Comparison of ENCODE assay signal across 8 cellular contexts in the genomic region with DNA sequence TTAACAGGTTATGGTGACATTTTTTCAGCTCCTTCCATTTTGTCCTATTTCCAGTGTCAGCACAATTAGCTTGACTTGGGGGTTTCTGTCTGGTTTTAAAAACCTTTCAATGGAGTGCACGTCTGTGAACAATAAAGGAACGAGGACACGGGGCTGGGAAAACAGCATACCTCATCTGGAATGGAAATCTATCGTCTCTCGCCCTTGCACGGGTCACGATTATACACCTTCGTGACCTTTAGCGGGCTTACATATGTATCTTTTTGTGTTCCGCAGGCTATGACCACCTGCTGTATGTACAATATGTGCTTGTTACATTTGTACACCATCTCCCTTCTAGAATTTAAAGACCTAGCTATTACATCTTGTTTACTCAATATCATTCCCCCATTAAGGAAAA. TPM values are rescaled to one million over a fixed set of nuclear protein-coding genes. Genes with fewer than 3 reads are reported as not detected.
DNase-seq lines count a peak whose midpoint lies in the region; ATAC-seq and TF ChIP-seq lines count a peak whose summit lies in the region.

No MANE protein-coding gene starts in this region.

- H3K36me3 ChIP-seq in HCT116 (ENCODE audit: control insufficient read depth in 1 of 2, insufficient read depth in 2 of 2, low read length in 2 of 2) = no peaks in the 10 kb centered on the region
- H3K36me3 ChIP-seq in Peyer's patch = no peaks in the 10 kb centered on the region

- peak overlapping the region; percentile 76 for H3K4me2 ChIP-seq in HCT116 (ENCODE audit: low read length)

- TF ChIP-seq CTCF in HCT116 (IDR thresholded peaks at IDR 0.05 in 2 of 3, conservative IDR thresholded peaks at IDR 0.05 in 1 of 3; ENCODE audit: borderline replicate concordance in 1 of 3, insufficient read depth in 1 of 3, low read depth in 2 of 3, low read length in 2 of 3) = no peak
- TF ChIP-seq CTCF in Peyer's patch (IDR thresholded peaks at IDR 0.05) = no peak
- no peak for TF ChIP-seq CTCF in fibroblast of the aortic adventitia (IDR thresholded peaks at IDR 0.05; ENCODE audit: insufficient read depth, low read length)

- DNase-seq in HCT116 (ENCODE audit: low read depth, low spot score) (no peak), Peyer's patch (peak in 1 of 3 donors; percentile 34), fibroblast of the aortic adventitia (ENCODE audit: low read depth) (no peak), skeletal muscle cell (ENCODE audit: low read depth) (no peak), NCI-H446 treated with DMSO at 0.1 percent for 48 hours (lab: John Stamatoyannopoulos, UW) (no peak), OCI-M1 (lab: John Stamatoyannopoulos, UW) (no peak), iPS-NIHi11 (ENCODE audit: low spot score) (no peak)
- no peak for DNase-seq in stimulated activated CD4-positive, alpha-beta T cell treated with anti-CD3 and anti-CD28 coated beads, Interleukin-2, amount 100 ng/mL, for 24 hours

- POLR2A ChIA-PET in HCT116 (lab: Charles Lee) = interaction anchor here (0.7 kb wide), 1 partner anchor 13 kb away, joined by 4 read pairs; no protein-coding TSS in a partner anchor

- H3K9me2 ChIP-seq in HCT116 (ENCODE audit: insufficient read depth) = no peaks in the 10 kb centered on the region

- TF ChIP-seq POLR2A in HCT116 (IDR thresholded peaks at IDR 0.05; ENCODE audit: borderline replicate concordance, extremely low read depth, insufficient read depth, insufficient read length) = no peak
- TF ChIP-seq POLR2A in Peyer's patch (IDR thresholded peaks at IDR 0.05) = no peak

- H3K27me3 ChIP-seq in HCT116 (ENCODE audit: insufficient read depth, low read length) (no peaks in the 10 kb centered on the region), Peyer's patch (no peaks in the 10 kb centered on the region)

- H2AFZ ChIP-seq in HCT116 (ENCODE audit: low read depth, low read length, poor library complexity, severe bottlenecking) = no peak overlapping the region

- RAD21 ChIA-PET in HCT116 (lab: Charles Lee; ENCODE audit: low non-redundant PET in 1 of 2, low total read pairs in 2 of 2, uncharacterized antibody in 2 of 2, unreplicated experiment in 2 of 2) = no interaction called here

- H3K9me3 ChIP-seq in HCT116 (ENCODE audit: control insufficient read depth in 1 of 2, insufficient read depth in 1 of 2, low read depth in 1 of 2, low read length in 2 of 2) (no peaks in the 10 kb centered on the region), Peyer's patch (no peaks in the 10 kb centered on the region)

- CTCF ChIA-PET in HCT116 (lab: Charles Lee) = no interaction called here

- peaks cover 7 to 22% of the 10 kb centered on the region in 2 experiments; a peak in 3 of 4 replicates for H3K4me1 ChIP-seq in HCT116 (ENCODE audit: control insufficient read depth in 1 of 2, insufficient read depth in 2 of 2, low read length in 2 of 2)
- peaks cover 0 to 31% (median 2%) of the 10 kb centered on the region in 4 donors for H3K4me1 ChIP-seq in Peyer's patch

- H3K4me3 ChIP-seq in HCT116 (replicated peaks in 1 of 2; ENCODE audit: low read depth in 1 of 2, low read length in 2 of 2) = peak overlapping the region; percentile 37 to 62
- H3K4me3 ChIP-seq in Peyer's patch = peak overlapping the region in 2 of 4 donors; percentile 58 to 62
- peak overlapping the region; percentile 58 for H3K4me3 ChIP-seq in fibroblast of the aortic adventitia (ENCODE audit: low read depth, low read length)
- H3K4me3 ChIP-seq in skeletal muscle cell (ENCODE audit: low read depth, low read length) = peak overlapping the region; percentile 46

- intact Hi-C loops in HCT116 (cut with micrococcal nuclease) = loop anchor here (5.0 kb wide), 1 partner anchor 75 kb away; no protein-coding TSS in a partner anchor

- no peaks in the 10 kb centered on the region for H4K20me1 ChIP-seq in HCT116 (ENCODE audit: insufficient read depth)

- H3K27ac ChIP-seq in HCT116 (ENCODE audit: low read depth, low read length) (0 out of 2 replicates have a peak overlapping the region, but pooled peaks have one; percentile 14), Peyer's patch (peak overlapping the region; percentile 86 to 95 (median 90))

- no TSS peak for BruUV-seq in HCT116 (replicated peaks; lab: Mats Ljungman, UMichigan)

- H3K79me2 ChIP-seq in HCT116 (ENCODE audit: insufficient read depth, low read length) = no peaks in the 10 kb centered on the region

- no peak for TF ChIP-seq RAD21 in HCT116 (IDR thresholded peaks at IDR 0.05; ENCODE audit: low read depth)

- peak overlapping the region; percentile 78 for H3K9ac ChIP-seq in HCT116 (ENCODE audit: low read length)

- no peak for ATAC-seq in HCT116

TF ChIP-seq in HCT116, 20 proteins besides CTCF, POLR2A, EP300 and RAD21:
- no peak for TF ChIP-seq ELF1 (IDR thresholded peaks at IDR 0.05; ENCODE audit: borderline replicate concordance, low read depth)
- TF ChIP-seq ZBTB33 (IDR thresholded peaks at IDR 0.05; ENCODE audit: extremely low read depth, insufficient replicate concordance, low read length) = no peak
- TF ChIP-seq JUND (IDR thresholded peaks at IDR 0.05) = no peak
- no peak for TF ChIP-seq CBX3 (IDR thresholded peaks at IDR 0.05; ENCODE audit: low read depth)
- no peak for TF ChIP-seq SRF (IDR thresholded peaks at IDR 0.05; ENCODE audit: low read depth)
- TF ChIP-seq TCF7L2 (IDR thresholded peaks at IDR 0.05; ENCODE audit: borderline replicate concordance, extremely low read depth, insufficient read depth, insufficient read length) = no peak

RNA-seq across cellular contexts. Expression of gene ZNF532, which starts 2.3 kb away (rescaled TPM):
- total RNA-seq in HCT116 (2021; ENCODE audit: unreplicated experiment) (11.6 TPM), Peyer's patch (100 to 1,000 TPM in 1 of 4 donors, 10 to 100 TPM in 2, 1 to 10 TPM in 1; 3.9 to 188 (median 12.7) TPM), fibroblast of the aortic adventitia (ENCODE audit: low replicate concordance) (17.3 and 42.6 TPM in 2 replicates)
- 9.7 and 11.7 TPM in 2 replicates for polyA plus RNA-seq in HCT116 (2012)
